Comparison of ENCODE assay signal across 23 cellular contexts in genomic region chr3:193031909-193032308, GRCh38.
DNase-seq lines count a peak whose midpoint lies in the region; ATAC-seq and TF ChIP-seq lines count a peak whose summit lies in the region.
"Had no signal": no experiment of that assay in that cellular context is flagged by ENCODE, and none has a peak within 500 bp of the region (broad histone marks: within the 10 kb centered on the region; RNA-seq: fewer than 3 reads in every experiment).

No MANE protein-coding gene starts in this region.

- DNase-seq in activated T-cell treated with anti-CD3 and anti-CD28 coated beads, Interleukin-2, amount 50 U/mL, for 4 hours: no peak
- no peak for DNase-seq in endothelial cell (ENCODE audit: low spot score)
- DNase-seq: 8988T; ACHN; BE2C; C1 segment of cervical spinal cord; CD4-positive, alpha-beta memory T cell; CD4-positive, CD25-positive, alpha-beta regulatory T cell; CD8-positive, alpha-beta memory T cell; COR-L47; DMS 273 treated with DMSO at 0.1 percent for 48 hours; DMS153; DMS53; DMS79; DND-41; EL; GDM1 had no signal

- TF ChIP-seq CTCF in OCI-LY3 (IDR thresholded peaks at IDR 0.05; ENCODE audit: low read depth, low read length) (no peak), neural cell (IDR thresholded peaks at IDR 0.05; ENCODE audit: poor library complexity, severe bottlenecking) (no peak), endothelial cell (IDR thresholded peaks at IDR 0.05; ENCODE audit: unreplicated experiment) (no peak)

- H2AFZ ChIP-seq in OCI-LY3 (ENCODE audit: low read depth, low read length) (no peak overlapping the region), neural cell (ENCODE audit: low read depth, low read length) (peak overlapping the region; percentile 11)

- H3K4me3 Mint-ChIP-seq in activated T-cell treated with anti-CD3 and anti-CD28 coated beads, Interleukin-2, amount 50 U/mL, for 4 hours: no peak overlapping the region
- H3K4me3 Mint-ChIP-seq in endothelial cell (ENCODE audit: unreplicated experiment): no peak overlapping the region
- H3K4me3 Mint-ChIP-seq: CD14-positive monocyte; CD4-positive, alpha-beta memory T cell; CD4-positive, CD25-positive, alpha-beta regulatory T cell; CD8-positive, alpha-beta memory T cell had no signal

- no peak overlapping the region for H3K27ac Mint-ChIP-seq in endothelial cell (ENCODE audit: unreplicated experiment)
- H3K27ac Mint-ChIP-seq: CD4-positive, CD25-positive, alpha-beta regulatory T cell; CD8-positive, alpha-beta memory T cell had no signal

- H3K27ac ChIP-seq in OCI-LY3 (ENCODE audit: low read length) (no peak overlapping the region), neural cell (ENCODE audit: low read length) (peak overlapping the region; percentile 55)
- H3K27ac ChIP-seq: BLaER1 had no signal

- H3K9me2 ChIP-seq in neural cell (ENCODE audit: insufficient read depth, low read length): no peaks in the 10 kb centered on the region

- H3K4me3 ChIP-seq in OCI-LY3 (ENCODE audit: low read length): 0 out of 2 replicates have a peak overlapping the region, but pooled peaks have one; percentile 32
- H3K4me3 ChIP-seq in neural cell (ENCODE audit: low read length): peak overlapping the region; percentile 32
- H3K4me3 ChIP-seq: BLaER1, GM12878 had no signal

- no peak overlapping the region for H3K9ac ChIP-seq in OCI-LY3 (ENCODE audit: low read length)
- peak overlapping the region; percentile 17 for H3K9ac ChIP-seq in neural cell (ENCODE audit: low read length)
- H3K9ac ChIP-seq: BLaER1 had no signal

- H3K4me2 ChIP-seq in OCI-LY3 (ENCODE audit: low read length): peak overlapping the region; percentile 46
- peak overlapping the region; percentile 45 for H3K4me2 ChIP-seq in neural cell (ENCODE audit: low read length)
- H3K4me2 ChIP-seq: BLaER1 had no signal

- no peaks in the 10 kb centered on the region for H3K27me3 Mint-ChIP-seq in activated T-cell treated with anti-CD3 and anti-CD28 coated beads, Interleukin-2, amount 50 U/mL, for 4 hours (ENCODE audit: low read depth)
- no peaks in the 10 kb centered on the region for H3K27me3 Mint-ChIP-seq in endothelial cell (ENCODE audit: unreplicated experiment)
- H3K27me3 Mint-ChIP-seq: CD4-positive, alpha-beta memory T cell; CD4-positive, CD25-positive, alpha-beta regulatory T cell; CD8-positive, alpha-beta memory T cell had no signal

- H4K20me1 ChIP-seq in OCI-LY3 (ENCODE audit: insufficient read depth, low read length) (no peaks in the 10 kb centered on the region), neural cell (ENCODE audit: insufficient read depth) (no peaks in the 10 kb centered on the region)
- H4K20me1 ChIP-seq: BLaER1 had no signal

- H3K9me3 Mint-ChIP-seq in activated T-cell treated with anti-CD3 and anti-CD28 coated beads, Interleukin-2, amount 50 U/mL, for 4 hours: no peaks in the 10 kb centered on the region
- no peaks in the 10 kb centered on the region for H3K9me3 Mint-ChIP-seq in endothelial cell (ENCODE audit: unreplicated experiment)
- H3K9me3 Mint-ChIP-seq: CD4-positive, alpha-beta memory T cell had no signal

- H3K79me2 ChIP-seq in OCI-LY3 (ENCODE audit: low read length) (no peaks in the 10 kb centered on the region), neural cell (replicated peaks; ENCODE audit: insufficient read depth, low read length) (no peaks in the 10 kb centered on the region)

- H3K36me3 ChIP-seq in OCI-LY3 (replicated peaks; ENCODE audit: low read depth, low read length): no peaks in the 10 kb centered on the region
- H3K36me3 ChIP-seq in neural cell (ENCODE audit: insufficient read depth, low read length): no peaks in the 10 kb centered on the region
- H3K36me3 ChIP-seq: BE2C, BLaER1 had no signal

- H3F3A ChIP-seq in neural cell (ENCODE audit: insufficient read depth, low read length, poor library complexity, severe bottlenecking): no peaks in the 10 kb centered on the region

- H3K4me1 Mint-ChIP-seq in activated T-cell treated with anti-CD3 and anti-CD28 coated beads, Interleukin-2, amount 50 U/mL, for 4 hours (ENCODE audit: low read depth): peaks cover 9% of the 10 kb centered on the region
- H3K4me1 Mint-ChIP-seq in endothelial cell (ENCODE audit: unreplicated experiment): no peaks in the 10 kb centered on the region
- H3K4me1 Mint-ChIP-seq: CD14-positive monocyte had no signal

- ATAC-seq in activated T-cell treated with anti-CD3 and anti-CD28 coated beads, Interleukin-2, amount 50 U/mL, for 4 hours: no peak
- ATAC-seq in GM21737 (IDR thresholded peaks at IDR 0.05; ENCODE audit: unreplicated experiment): no peak
- ATAC-seq: GM12878 had no signal

- H3K27me3 ChIP-seq in OCI-LY3 (ENCODE audit: low read depth, low read length) (no peaks in the 10 kb centered on the region), neural cell (ENCODE audit: insufficient read depth, low read depth, low read length) (no peaks in the 10 kb centered on the region)
- H3K27me3 ChIP-seq: BE2C, BLaER1 had no signal

- H3K36me3 Mint-ChIP-seq in activated T-cell treated with anti-CD3 and anti-CD28 coated beads, Interleukin-2, amount 50 U/mL, for 4 hours (ENCODE audit: insufficient read depth): no peaks in the 10 kb centered on the region
- no peaks in the 10 kb centered on the region for H3K36me3 Mint-ChIP-seq in endothelial cell (ENCODE audit: low read depth, unreplicated experiment)
- H3K36me3 Mint-ChIP-seq: CD14-positive monocyte; CD4-positive, alpha-beta memory T cell; CD4-positive, CD25-positive, alpha-beta regulatory T cell; CD8-positive, alpha-beta memory T cell had no signal

- TF ChIP-seq RAD21 in neural cell (conservative IDR thresholded peaks at IDR 0.05): peak; percentile 25

- peaks cover 30% of the 10 kb centered on the region for H3K4me1 ChIP-seq in OCI-LY3 (ENCODE audit: low read length)
- H3K4me1 ChIP-seq: BE2C had no signal

- H3K9me3 ChIP-seq in OCI-LY3 (ENCODE audit: insufficient read depth, low read length) (no peaks in the 10 kb centered on the region), neural cell (ENCODE audit: low read length) (no peaks in the 10 kb centered on the region)
- H3K9me3 ChIP-seq: BE2C, BLaER1 had no signal

- peak; percentile 69 for TF ChIP-seq EP300 in neural cell (conservative IDR thresholded peaks at IDR 0.05; ENCODE audit: poor library complexity, severe bottlenecking)

TF ChIP-seq in neural cell, 6 proteins besides CTCF, POLR2A, EP300 and RAD21:
- no peak for TF ChIP-seq MXI1 (conservative IDR thresholded peaks at IDR 0.05; ENCODE audit: poor library complexity, severe bottlenecking)
- no peak for TF ChIP-seq TAF1 (IDR thresholded peaks at IDR 0.05; ENCODE audit: low read depth)
- no peak for TF ChIP-seq REST (IDR thresholded peaks at IDR 0.05; ENCODE audit: borderline replicate concordance)
- peak; percentile 60 for TF ChIP-seq POLR2AphosphoS5 (IDR thresholded peaks at IDR 0.05)
- TF ChIP-seq SMC3 (conservative IDR thresholded peaks at IDR 0.05; ENCODE audit: poor library complexity): no peak
- TF ChIP-seq EZH2 (IDR thresholded peaks at IDR 0.05; ENCODE audit: borderline replicate concordance, insufficient read depth, low read length, poor library complexity, severe bottlenecking): no peak
